ENCODE assay signal across 16 cellular contexts in the genomic region with DNA sequence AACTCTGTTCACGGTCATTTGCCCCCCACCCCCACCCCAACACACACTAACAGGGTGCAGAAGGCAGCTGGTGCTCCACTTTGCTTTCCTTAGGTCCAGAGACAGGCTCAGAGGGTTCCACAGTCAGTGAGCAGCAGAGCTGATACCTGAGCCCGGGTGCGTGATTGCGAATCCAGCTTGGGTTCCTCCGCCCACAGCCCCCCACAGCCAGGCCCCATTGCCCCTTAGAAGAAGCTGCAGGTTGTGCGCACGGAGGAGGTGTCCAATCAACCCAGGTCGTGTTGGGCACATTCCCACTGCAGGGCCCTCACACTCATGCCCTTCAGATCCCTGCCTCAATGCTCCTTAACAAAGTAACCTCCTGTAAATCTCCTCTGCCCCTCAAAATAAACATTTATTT.
"Had no signal": no experiment of that assay in that cellular context is flagged by ENCODE, and none has a peak within 500 bp of the region (broad histone marks: within the 10 kb centered on the region; RNA-seq: fewer than 3 reads in every experiment).

No MANE protein-coding gene starts in this region.

- DNase-seq: KBM-7, NCI-H1092, NCI-H1105 treated with DMSO at 0.1 percent for 48 hours, NCI-H1436, NCI-H187, NCI-H2029, NCI-H2081 treated with DMSO at 0.1 percent for 48 hours, NCI-H2171, NCI-H226, NCI-H446, NCI-H510A, NCI-H774, SHP77 treated with DMSO at 0.1 percent for 48 hours had no signal

- H3K4me1 ChIP-seq: SJCRH30 had no signal

- H3K27ac ChIP-seq: RWPE1, SJCRH30 had no signal

- H3K9me3 ChIP-seq: SJCRH30 had no signal

- H3K4me3 ChIP-seq: SJCRH30 had no signal

- H3K36me3 ChIP-seq: SJCRH30 had no signal

- ATAC-seq: SK-N-SH treated with all-trans-retinoic acid at 6 μM for 48 hours had no signal
